ENCODE assay signal across 25 cellular contexts in genomic region chr16:9337262-9338032, GRCh38.
A peak's percentile ranks its signal among the peaks of the same experiment; 100 is the strongest.
DNase-seq lines count a peak whose midpoint lies in the region; ATAC-seq, FAIRE-seq and TF ChIP-seq lines count a peak whose summit lies in the region.
"Had no signal": no experiment of that assay in that cellular context is flagged by ENCODE, and none has a peak within 500 bp of the region (broad histone marks: within the 10 kb centered on the region; RNA-seq: fewer than 3 reads in every experiment).

No MANE protein-coding gene starts in this region.

- H3K36me3 ChIP-seq in esophagus muscularis mucosa = no peaks in the 10 kb centered on the region
- H3K36me3 ChIP-seq: BE2C had no signal

- peak; percentile 92 for FAIRE-seq in urothelium cell line (lab: Jason Lieb, UNC)
- FAIRE-seq: A204.1, G401.6, GM12891, H54 had no signal

- H3K27ac ChIP-seq in esophagus muscularis mucosa (replicated peaks in 1 of 4) = no peak overlapping the region
- H3K27ac ChIP-seq: HL-60 had no signal

- peaks cover 0 to 6% (median 1%) of the 10 kb centered on the region in 4 donors for H3K9me3 ChIP-seq in esophagus muscularis mucosa
- H3K9me3 ChIP-seq: BE2C had no signal

- TF ChIP-seq EP300 in esophagus muscularis mucosa (IDR thresholded peaks at IDR 0.05) = no peak

- ATAC-seq in left ventricle myocardium superior (peak; percentile 26), GM18511 (IDR thresholded peaks at IDR 0.05; ENCODE audit: unreplicated experiment) (no peak)
- ATAC-seq: GM23338 had no signal

- H3K4me3 ChIP-seq in esophagus muscularis mucosa = no peak overlapping the region
- H3K4me3 ChIP-seq: GM23338 had no signal

- no peaks in the 10 kb centered on the region for H3K27me3 ChIP-seq in esophagus muscularis mucosa
- H3K27me3 ChIP-seq: BE2C had no signal

- in situ Hi-C loops in G401 (cut with HindIII; ENCODE audit: low sequenced_read_pairs) = no loop called here

- WGBS in esophagus muscularis mucosa = 53% methylated on average over 4 of the region's 4 CpGs

- DNase-seq in left ventricle myocardium superior (no peak), cardiac septum (ENCODE audit: low spot score) (no peak), esophagus muscularis mucosa (ENCODE audit: extremely low spot score) (peak; percentile 64), medulla oblongata (ENCODE audit: extremely low spot score) (peak; percentile 31), urothelium cell line (ENCODE audit: low spot score) (no peak), G401 (ENCODE audit: low spot score) (no peak)
- DNase-seq: ACHN; BE2C; CD4-positive, CD25-positive, alpha-beta regulatory T cell; CD8-positive, alpha-beta memory T cell; COR-L47; DMS 273 treated with DMSO at 0.1 percent for 48 hours; DMS53; DND-41; EL; HCEC 1CT; HFFc6; IMR-90 had no signal

- no peak for TF ChIP-seq POLR2A in esophagus muscularis mucosa (IDR thresholded peaks at IDR 0.05; ENCODE audit: low read depth)

- intact Hi-C loops in left ventricle myocardium superior (cut with micrococcal nuclease) (no loop called here), cardiac septum (cut with DNase I) (no loop called here), esophagus muscularis mucosa (cut with DNase I) (no loop called here)

- TF ChIP-seq CTCF in esophagus muscularis mucosa (IDR thresholded peaks at IDR 0.05) = no peak

- peaks cover 6 to 36% (median 28%) of the 10 kb centered on the region in 4 donors for H3K4me1 ChIP-seq in esophagus muscularis mucosa
- H3K4me1 ChIP-seq: BE2C had no signal

Comparison
In these comparisons a context has a peak if more than half of its experiments do, and no peak if none do; other contexts are left out.
1. DNase-seq: peak in esophagus muscularis mucosa (single experiment) and medulla oblongata (single experiment); none in left ventricle myocardium superior (single experiment), cardiac septum (single experiment), urothelium cell line (single experiment) and G401 (single experiment).